ENCODE assay signal across 17 cellular contexts in genomic region chr14:88454886-88455285, GRCh38.
DNase-seq lines count a peak whose midpoint lies in the region; ATAC-seq and TF ChIP-seq lines count a peak whose summit lies in the region.
"Had no signal": no experiment of that assay in that cellular context is flagged by ENCODE, and none has a peak within 500 bp of the region (broad histone marks: within the 10 kb centered on the region; RNA-seq: fewer than 3 reads in every experiment).

No MANE protein-coding gene starts in this region.

- H3K36me3 ChIP-seq in adipocyte (ENCODE audit: control insufficient read depth, insufficient read depth, low read length, severe bottlenecking) = peaks cover 28% of the 10 kb centered on the region

- TF ChIP-seq CTCF in fibroblast of mammary gland (conservative IDR thresholded peaks at IDR 0.05; ENCODE audit: control insufficient read depth, insufficient read depth, low read depth, low read length) (no peak), lower leg skin (IDR thresholded peaks at IDR 0.05) (no peak)

- TF ChIP-seq POLR2A in lower leg skin (IDR thresholded peaks at IDR 0.05) = no peak

- peak; percentile 63 for DNase-seq in AG08395 (ENCODE audit: low spot score)
- DNase-seq in GM03348 (ENCODE audit: low spot score) = peak; percentile 39
- DNase-seq in adipocyte (ENCODE audit: low read depth) = peak; percentile 64
- peak; percentile 59 for DNase-seq in fibroblast of mammary gland (ENCODE audit: low read depth)
- DNase-seq in stimulated activated CD4-positive, alpha-beta T cell treated with anti-CD3 and anti-CD28 coated beads, Interleukin-12 subunit alpha, Interleukin-12 subunit beta, amount 100 ng/mL, for 4 hours = no peak
- DNase-seq in natural killer cell treated with Interleukin-12 subunit alpha and Interleukin-12 subunit beta and Interleukin-15 and Interleukin-18, amount 100 ng/mL, for 72 hours (ENCODE audit: low spot score) = no peak
- no peak for DNase-seq in mucosa of gallbladder (ENCODE audit: low spot score)
- no peak for DNase-seq in lower leg skin (ENCODE audit: low spot score in 2 of 2)
- DNase-seq: C1 segment of cervical spinal cord; Calu3; CD4-positive, alpha-beta T cell; DMS 273 treated with DMSO at 0.1 percent for 48 hours; DMS79; GDM1; HCEC 1CT; HFFc6 had no signal

- H3K27me3 Mint-ChIP-seq in natural killer cell treated with Interleukin-12 subunit alpha and Interleukin-12 subunit beta and Interleukin-15 and Interleukin-18, amount 100 ng/mL, for 72 hours = no peaks in the 10 kb centered on the region
- H3K27me3 Mint-ChIP-seq: B cell; CD4-positive, alpha-beta T cell had no signal

- no peak overlapping the region for H3K9ac ChIP-seq in adipocyte (ENCODE audit: low read length)

- peaks cover 19% of the 10 kb centered on the region for H3K36me3 Mint-ChIP-seq in natural killer cell treated with Interleukin-12 subunit alpha and Interleukin-12 subunit beta and Interleukin-15 and Interleukin-18, amount 100 ng/mL, for 72 hours

- H3K9me3 ChIP-seq in adipocyte (ENCODE audit: control insufficient read depth, low read length) = peaks cover 10% of the 10 kb centered on the region

- no peaks in the 10 kb centered on the region for H3K27me3 ChIP-seq in adipocyte (replicated peaks; ENCODE audit: control insufficient read depth, insufficient read depth, low read length)

- no peaks in the 10 kb centered on the region for H3K4me1 ChIP-seq in adipocyte (ENCODE audit: control insufficient read depth, insufficient read depth, low read length)

- intact Hi-C loops in lower leg skin (cut with DNase I; ENCODE audit: low total_unique reads) = no loop called here

- 64 to 77% methylated on average over 2 of the region's 2 CpGs for WGBS in lower leg skin, 2 donors

- H3K27ac Mint-ChIP-seq in natural killer cell treated with Interleukin-12 subunit alpha and Interleukin-12 subunit beta and Interleukin-15 and Interleukin-18, amount 100 ng/mL, for 72 hours = no peak overlapping the region
- H3K27ac Mint-ChIP-seq: B cell; CD4-positive, alpha-beta T cell; HFFc6 had no signal

- H3K9me3 Mint-ChIP-seq in natural killer cell treated with Interleukin-12 subunit alpha and Interleukin-12 subunit beta and Interleukin-15 and Interleukin-18, amount 100 ng/mL, for 72 hours = peaks cover 1% of the 10 kb centered on the region

- no peak overlapping the region for H3K4me3 ChIP-seq in adipocyte (ENCODE audit: low read length)
- no peak overlapping the region for H3K4me3 ChIP-seq in fibroblast of mammary gland (ENCODE audit: control insufficient read depth, low read depth, low read length)
- H3K4me3 ChIP-seq in lower leg skin (ENCODE audit: low read depth, poor library complexity, severe bottlenecking) = no peak overlapping the region

- H3K4me3 Mint-ChIP-seq in natural killer cell treated with Interleukin-12 subunit alpha and Interleukin-12 subunit beta and Interleukin-15 and Interleukin-18, amount 100 ng/mL, for 72 hours = no peak overlapping the region
- H3K4me3 Mint-ChIP-seq: B cell; CD4-positive, alpha-beta T cell; HFFc6 had no signal

- H3K4me1 Mint-ChIP-seq in natural killer cell treated with Interleukin-12 subunit alpha and Interleukin-12 subunit beta and Interleukin-15 and Interleukin-18, amount 100 ng/mL, for 72 hours (ENCODE audit: low read depth in 2 of 2) = no peaks in the 10 kb centered on the region
- H3K4me1 Mint-ChIP-seq: B cell had no signal

- no peak for ATAC-seq in natural killer cell treated with Interleukin-12 subunit alpha and Interleukin-12 subunit beta and Interleukin-15 and Interleukin-18, amount 100 ng/mL, for 72 hours

Comparison
In these comparisons a context has a peak if more than half of its experiments do, and no peak if none do; other contexts are left out.
1. DNase-seq: peak in AG08395 (single experiment), GM03348 (single experiment), adipocyte (single experiment) and fibroblast of mammary gland (single experiment); none in stimulated activated CD4-positive, alpha-beta T cell treated with anti-CD3 and anti-CD28 coated beads, Interleukin-12 subunit alpha, Interleukin-12 subunit beta, amount 100 ng/mL, for 4 hours (single experiment), natural killer cell treated with Interleukin-12 subunit alpha and Interleukin-12 subunit beta and Interleukin-15 and Interleukin-18, amount 100 ng/mL, for 72 hours (single experiment), mucosa of gallbladder (single experiment) and lower leg skin (0 of 2).